ENCODE assay signal across 22 cellular contexts in genomic region chr12:51449569-51450246, GRCh38. TPM values are rescaled to one million over a fixed set of nuclear protein-coding genes. Genes with fewer than 3 reads are reported as not detected.
DNase-seq lines count a peak whose midpoint lies in the region; ATAC-seq, FAIRE-seq and TF ChIP-seq lines count a peak whose summit lies in the region.
"Had no signal": no experiment of that assay in that cellular context is flagged by ENCODE, and none has a peak within 500 bp of the region (broad histone marks: within the 10 kb centered on the region; RNA-seq: fewer than 3 reads in every experiment).

No MANE protein-coding gene starts in this region.

- DNase-seq in HT1080 (ENCODE audit: low read depth) (peak; percentile 42), amniotic epithelial cell (ENCODE audit: low read depth) (peak; percentile 30), keratinocyte (ENCODE audit: low read depth, low spot score) (no peak), AML-193 (lab: John Stamatoyannopoulos, UW) (no peak), Right ventricle myocardium superior (no peak)
- DNase-seq: activated CD8-positive, alpha-beta T cell treated with anti-CD3 and anti-CD28 coated beads, Interleukin-2, amount 10 ng/mL, durations not matched to agents 7 days and 5 days; activated naive CD8-positive, alpha-beta T cell treated with anti-CD3 and anti-CD28 coated beads for 36 hours; activated T-cell treated with anti-CD3 and anti-CD28 coated beads, Interleukin-2, amount 50 U/mL, for 72 hours; Karpas-422; left colon; NCI-H1417; NCI-H2171 treated with DMSO at 0.1 percent for 48 hours; NCI-H82; right lobe of liver; stimulated activated CD4-positive, alpha-beta T cell treated with anti-CD3 and anti-CD28 coated beads, Interleukin-1b, Interleukin-23, amount 100 ng/mL, for 48 hours; stomach had no signal

- no peaks in the 10 kb centered on the region for H3K27me3 ChIP-seq in BLaER1 treated with 17β-estradiol and CSF1 and Interleukin-3, amounts not matched to agents 10 nM and 100 nM
- H3K27me3 ChIP-seq in keratinocyte (ENCODE audit: control insufficient read depth, extremely low read depth, insufficient read depth, low read length), result no peaks in the 10 kb centered on the region
- H3K27me3 ChIP-seq: cardiac muscle cell, right lobe of liver, stomach had no signal

- peak; percentile 71 for FAIRE-seq in keratinocyte (lab: Jason Lieb, UNC)
- FAIRE-seq: GM12878 had no signal

- ATAC-seq in HG03571 (IDR thresholded peaks at IDR 0.05; ENCODE audit: unreplicated experiment), result no peak
- ATAC-seq in GM18861 (IDR thresholded peaks at IDR 0.05; ENCODE audit: unreplicated experiment), result no peak
- no peak for ATAC-seq in Right ventricle myocardium superior (ENCODE audit: poor library complexity)
- ATAC-seq: activated CD8-positive, alpha-beta T cell treated with anti-CD3 and anti-CD28 coated beads, Interleukin-2, amount 10 ng/mL, durations not matched to agents 7 days and 5 days; activated T-cell treated with anti-CD3 and anti-CD28 coated beads, Interleukin-2, amount 50 U/mL, for 72 hours; GM12878; left colon; right lobe of liver had no signal

- intact Hi-C loops in Right ventricle myocardium superior (cut with DNase I), result no loop called here

- dilution Hi-C loops in keratinocyte (cut with MboI; ENCODE audit: extremely low pct_ligation_motif_present, low sequenced_read_pairs), result no loop called here

- no peak overlapping the region for H3K27ac ChIP-seq in BLaER1 treated with 17β-estradiol and CSF1 and Interleukin-3, amounts not matched to agents 10 nM and 100 nM
- no peak overlapping the region for H3K27ac ChIP-seq in keratinocyte (ENCODE audit: control insufficient read depth, insufficient read depth, low read length)
- H3K27ac ChIP-seq: cardiac muscle cell, right lobe of liver, RWPE1, stomach had no signal

- H3K9ac ChIP-seq in BLaER1 treated with 17β-estradiol and CSF1 and Interleukin-3, amounts not matched to agents 10 nM and 100 nM, result no peak overlapping the region
- H3K9ac ChIP-seq in keratinocyte (ENCODE audit: control insufficient read depth, extremely low read depth, insufficient read depth, low read length), result no peak overlapping the region

- peaks cover 9 to 20% (median 14%) of the 10 kb centered on the region in 10 experiments for H3K4me1 ChIP-seq in BLaER1 treated with 17β-estradiol and CSF1 and Interleukin-3, amounts not matched to agents 10 nM and 100 nM
- peaks cover 7% of the 10 kb centered on the region for H3K4me1 ChIP-seq in keratinocyte (ENCODE audit: control insufficient read depth, extremely low read depth, insufficient read depth, low read length)
- H3K4me1 ChIP-seq: right lobe of liver had no signal

- TF ChIP-seq CTCF in keratinocyte (optimal IDR thresholded peaks at IDR 0.05 in 1 of 3, IDR thresholded peaks at IDR 0.05 in 1 of 3, conservative IDR thresholded peaks at IDR 0.05 in 1 of 3; ENCODE audit: extremely low read depth in 1 of 3, insufficient read depth in 2 of 3, low read length in 3 of 3), result no peak

- no peak overlapping the region for H2AFZ ChIP-seq in keratinocyte (ENCODE audit: control insufficient read depth, low read length)

- peak overlapping the region in 6 of 11 experiments; percentile 34 to 68 (median 50); a peak in 6 of 22 replicates for H3K4me2 ChIP-seq in BLaER1 treated with 17β-estradiol and CSF1 and Interleukin-3, amounts not matched to agents 10 nM and 100 nM
- no peak overlapping the region for H3K4me2 ChIP-seq in keratinocyte (ENCODE audit: control insufficient read depth, extremely low read depth, insufficient read depth, low read depth, low read length)

- no peaks in the 10 kb centered on the region for H3K9me1 ChIP-seq in keratinocyte (ENCODE audit: control insufficient read depth, extremely low read depth, insufficient read depth, low read length)

- H4K20me1 ChIP-seq in BLaER1 treated with 17β-estradiol and CSF1 and Interleukin-3, amounts not matched to agents 10 nM and 100 nM, result no peaks in the 10 kb centered on the region
- no peaks in the 10 kb centered on the region for H4K20me1 ChIP-seq in keratinocyte (ENCODE audit: control insufficient read depth, extremely low read depth, insufficient read depth, low read length)

- H3K79me2 ChIP-seq in keratinocyte (ENCODE audit: control insufficient read depth, insufficient read depth, low read length), result no peaks in the 10 kb centered on the region

- H3K4me3 ChIP-seq in BLaER1 treated with 17β-estradiol and CSF1 and Interleukin-3, amounts not matched to agents 10 nM and 100 nM, result no peak overlapping the region
- H3K4me3 ChIP-seq in keratinocyte (ENCODE audit: control insufficient read depth in 2 of 3, extremely low read depth in 1 of 3, insufficient read depth in 2 of 3, low read depth in 1 of 3, low read length in 3 of 3), result no peak overlapping the region
- H3K4me3 ChIP-seq: cardiac muscle cell, GM12878, right lobe of liver, stomach had no signal

- H3K36me3 ChIP-seq in BLaER1 treated with 17β-estradiol and CSF1 and Interleukin-3, amounts not matched to agents 10 nM and 100 nM, result no peaks in the 10 kb centered on the region
- H3K36me3 ChIP-seq in keratinocyte (ENCODE audit: control insufficient read depth in 2 of 2, extremely low read depth in 1 of 2, insufficient read depth in 2 of 2, low read length in 2 of 2), result no peaks in the 10 kb centered on the region
- H3K36me3 ChIP-seq: cardiac muscle cell, stomach had no signal

- no peaks in the 10 kb centered on the region for H3K9me3 ChIP-seq in BLaER1 treated with 17β-estradiol and CSF1 and Interleukin-3, amounts not matched to agents 10 nM and 100 nM (replicated peaks in 1 of 11)
- no peaks in the 10 kb centered on the region for H3K9me3 ChIP-seq in keratinocyte (ENCODE audit: control insufficient read depth, low read depth, low read length)
- H3K9me3 ChIP-seq: right lobe of liver, stomach had no signal

RNA-seq across cellular contexts. Expression of gene SLC4A8, which starts 25.1 kb away (rescaled TPM):
- total RNA-seq in HT1080 (2014; rRNA removed; shearing (Covaris generic)), result 2.4 and 4.7 TPM in 2 replicates
- 1.8 and 2.3 TPM in 2 replicates for polyA plus RNA-seq in HT1080 (2015; cell fraction: cytosol; rRNA removed)
- 3.6 and 8.9 TPM in 2 replicates for polyA plus RNA-seq in HT1080 (2015; cell fraction: nucleus; rRNA removed)
- 1.1 to 2.3 TPM (median 2.0 TPM) in 3 replicates for polyA plus RNA-seq in keratinocyte
- 1.7 TPM for polyA plus RNA-seq in keratinocyte (2011; ENCODE audit: low read depth)
- polyA plus RNA-seq in keratinocyte (2011; cell fraction: cytosol; rRNA removed), result 0.95 and 1.5 TPM in 2 replicates
- polyA plus RNA-seq in keratinocyte (2011; cell fraction: nucleus; rRNA removed), result 6.0 and 8.2 TPM in 2 replicates
- polyA plus RNA-seq in keratinocyte (2012; ENCODE audit: low replicate concordance), result 0.65 and 0.87 TPM in 2 replicates
- 6.3 to 8.1 TPM (median 6.3 TPM) in 3 replicates for polyA minus RNA-seq in keratinocyte
- polyA minus RNA-seq in keratinocyte (2011; cell fraction: cytosol; rRNA and poly(A)+ RNA removed), result 2.5 TPM
- polyA minus RNA-seq in keratinocyte (2011; cell fraction: nucleus; rRNA and poly(A)+ RNA removed), result 2.8 and 9.3 TPM in 2 replicates
- 0.89 TPM for total RNA-seq in Right ventricle myocardium superior

RNA-seq across cellular contexts. Expression of gene GALNT6, which starts 58.5 kb away (rescaled TPM):
- total RNA-seq in HT1080 (2014; rRNA removed; shearing (Covaris generic)), result 58.9 and 60.2 TPM in 2 replicates
- 30.8 and 32.6 TPM in 2 replicates for polyA plus RNA-seq in HT1080 (2015; cell fraction: cytosol; rRNA removed)
- polyA plus RNA-seq in HT1080 (2015; cell fraction: nucleus; rRNA removed), result 56.6 and 59.9 TPM in 2 replicates
- polyA plus RNA-seq in keratinocyte, result 42.7 to 78.1 TPM (median 57.5 TPM) in 3 replicates
- 11.4 TPM for polyA plus RNA-seq in keratinocyte (2011; ENCODE audit: low read depth)
- 19.7 and 22.1 TPM in 2 replicates for polyA plus RNA-seq in keratinocyte (2011; cell fraction: cytosol; rRNA removed)
- polyA plus RNA-seq in keratinocyte (2011; cell fraction: nucleus; rRNA removed), result 122 and 134 TPM in 2 replicates
- polyA plus RNA-seq in keratinocyte (2012; ENCODE audit: low replicate concordance), result 42.1 and 70.3 TPM in 2 replicates
- polyA minus RNA-seq in keratinocyte, result 65.5 to 107 TPM (median 67.8 TPM) in 3 replicates
- 38.2 TPM for polyA minus RNA-seq in keratinocyte (2011; cell fraction: cytosol; rRNA and poly(A)+ RNA removed)
- polyA minus RNA-seq in keratinocyte (2011; cell fraction: nucleus; rRNA and poly(A)+ RNA removed), result 129 and 180 TPM in 2 replicates
- 0.62 TPM for total RNA-seq in Right ventricle myocardium superior

Comparison
In these comparisons a context has a peak if more than half of its experiments do, and no peak if none do; other contexts are left out.
1. DNase-seq: peak in HT1080 (single experiment) and amniotic epithelial cell (single experiment); none in keratinocyte (single experiment), AML-193 (0 of 2) and Right ventricle myocardium superior (single experiment).
2. RNA of gene GALNT6, which starts 58.5 kb away (total RNA-seq): 58.9 to 60.2 TPM in HT1080; 0.62 TPM in Right ventricle myocardium superior (single experiment); every median in the first group is over 10 times any median in the second.